ENCODE assay signal across 1 cellular context in the genomic region with DNA sequence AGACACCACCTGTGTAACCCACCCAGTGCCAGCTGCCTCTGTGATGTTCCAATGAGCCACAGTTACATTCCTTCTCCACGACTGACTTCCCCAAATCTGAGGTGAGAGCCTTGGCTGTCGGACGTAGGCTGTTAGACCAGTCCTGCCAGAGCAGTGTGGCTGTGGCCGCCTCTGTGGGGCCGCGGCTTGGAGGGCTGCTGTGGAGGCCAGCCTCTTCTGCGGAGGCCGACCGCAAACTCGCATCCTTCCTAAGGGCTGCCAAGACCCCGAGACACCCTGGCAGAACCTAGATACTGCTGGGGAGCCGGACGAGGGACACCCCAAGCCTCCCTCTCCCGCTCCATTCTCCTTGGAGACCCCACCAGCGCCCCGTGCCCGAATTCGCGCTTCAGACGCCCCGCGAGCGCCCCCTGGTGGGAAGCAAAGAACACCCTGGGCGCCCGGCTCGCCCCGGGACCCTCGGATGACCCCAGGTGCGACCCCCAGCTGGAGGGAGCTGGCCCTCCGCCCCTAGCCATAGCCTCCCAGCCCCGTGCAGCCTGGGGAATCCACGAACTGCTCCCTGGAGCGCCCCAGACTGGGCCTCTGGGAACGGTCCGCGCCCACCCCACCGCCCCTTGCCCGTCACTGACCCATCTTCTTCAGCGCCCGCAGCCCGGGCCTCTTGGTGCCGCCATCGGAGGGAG.
TF ChIP-seq lines count a peak whose summit lies in the region.

No MANE protein-coding gene starts in this region.

TF ChIP-seq in HEK293, 187 proteins besides CTCF, POLR2A, EP300 and RAD21 (continued from another document and continues in another):
- TF ChIP-seq, protein P1, sequence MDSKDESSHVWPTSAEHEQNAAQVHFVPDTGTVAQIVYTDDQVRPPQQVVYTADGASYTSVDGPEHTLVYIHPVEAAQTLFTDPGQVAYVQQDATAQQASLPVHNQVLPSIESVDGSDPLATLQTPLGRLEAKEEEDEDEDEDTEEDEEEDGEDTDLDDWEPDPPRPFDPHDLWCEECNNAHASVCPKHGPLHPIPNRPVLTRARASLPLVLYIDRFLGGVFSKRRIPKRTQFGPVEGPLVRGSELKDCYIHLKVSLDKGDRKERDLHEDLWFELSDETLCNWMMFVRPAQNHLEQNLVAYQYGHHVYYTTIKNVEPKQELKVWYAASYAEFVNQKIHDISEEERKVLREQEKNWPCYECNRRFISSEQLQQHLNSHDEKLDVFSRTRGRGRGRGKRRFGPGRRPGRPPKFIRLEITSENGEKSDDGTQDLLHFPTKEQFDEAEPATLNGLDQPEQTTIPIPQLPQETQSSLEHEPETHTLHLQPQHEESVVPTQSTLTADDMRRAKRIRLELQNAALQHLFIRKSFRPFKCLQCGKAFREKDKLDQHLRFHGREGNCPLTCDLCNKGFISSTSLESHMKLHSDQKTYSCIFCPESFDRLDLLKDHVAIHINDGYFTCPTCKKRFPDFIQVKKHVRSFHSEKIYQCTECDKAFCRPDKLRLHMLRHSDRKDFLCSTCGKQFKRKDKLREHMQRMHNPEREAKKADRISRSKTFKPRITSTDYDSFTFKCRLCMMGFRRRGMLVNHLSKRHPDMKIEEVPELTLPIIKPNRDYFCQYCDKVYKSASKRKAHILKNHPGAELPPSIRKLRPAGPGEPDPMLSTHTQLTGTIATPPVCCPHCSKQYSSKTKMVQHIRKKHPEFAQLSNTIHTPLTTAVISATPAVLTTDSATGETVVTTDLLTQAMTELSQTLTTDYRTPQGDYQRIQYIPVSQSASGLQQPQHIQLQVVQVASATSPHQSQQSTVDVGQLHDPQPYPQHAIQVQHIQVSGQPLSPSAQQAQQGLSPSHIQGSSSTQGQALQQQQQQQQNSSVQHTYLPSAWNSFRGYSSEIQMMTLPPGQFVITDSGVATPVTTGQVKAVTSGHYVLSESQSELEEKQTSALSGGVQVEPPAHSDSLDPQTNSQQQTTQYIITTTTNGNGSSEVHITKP (tag by site-specific recombination; IDR thresholded peaks at IDR 0.05), result no peak
- TF ChIP-seq ZNF155 (tag by site-specific recombination; IDR thresholded peaks at IDR 0.05) (no peak), ZSCAN16 (tag by site-specific recombination; IDR thresholded peaks at IDR 0.05) (no peak), KLF9 (tag by site-specific recombination; IDR thresholded peaks at IDR 0.05; ENCODE audit: low read depth) (peak; percentile 61; the same call in 1 of the 2 replicates), HOXC10 (CRISPR knock-in tag; IDR thresholded peaks at IDR 0.05) (no peak), FEZF1 (tag by site-specific recombination; IDR thresholded peaks at IDR 0.05) (no peak), KLF16 (tag by site-specific recombination; IDR thresholded peaks at IDR 0.05) (peak; percentile 67), ZNF133 (tag by site-specific recombination; IDR thresholded peaks at IDR 0.05) (no peak), KLF1 (tag by site-specific recombination; IDR thresholded peaks at IDR 0.05) (no peak), ZNF76 (tag by site-specific recombination; IDR thresholded peaks at IDR 0.05; ENCODE audit: borderline replicate concordance, low read depth) (peak; percentile 46; the same call in 1 of the 2 replicates), ZNF114 (tag by site-specific recombination; IDR thresholded peaks at IDR 0.05) (no peak), ZNF174 (tag by site-specific recombination; IDR thresholded peaks at IDR 0.05) (no peak), TCF7L2 (IDR thresholded peaks at IDR 0.05; ENCODE audit: borderline replicate concordance, low read depth, low read length) (no peak), ZNF10 (tag by site-specific recombination; IDR thresholded peaks at IDR 0.05) (no peak), GLI2 (tag by site-specific recombination; IDR thresholded peaks at IDR 0.05; ENCODE audit: borderline replicate concordance, low read depth) (no peak), ZNF658 (tag by site-specific recombination; IDR thresholded peaks at IDR 0.05) (no peak), ZNF664 (tag by site-specific recombination; IDR thresholded peaks at IDR 0.05) (no peak), MYNN (tag by site-specific recombination; IDR thresholded peaks at IDR 0.05; ENCODE audit: borderline replicate concordance) (no peak), KLF7 (tag by site-specific recombination; IDR thresholded peaks at IDR 0.05; ENCODE audit: borderline replicate concordance) (no peak), ZNF354C (tag by site-specific recombination; IDR thresholded peaks at IDR 0.05; ENCODE audit: borderline replicate concordance, low read depth) (no peak), ZNF510 (tag by site-specific recombination; IDR thresholded peaks at IDR 0.05; ENCODE audit: insufficient replicate concordance) (no peak), KLF8 (tag by site-specific recombination; IDR thresholded peaks at IDR 0.05) (peak; percentile 86; the same call in 1 of the 2 replicates), ZNF660 (tag by site-specific recombination; IDR thresholded peaks at IDR 0.05) (peak; percentile 15; the same call in 1 of the 2 replicates), ZNF426 (tag by site-specific recombination; IDR thresholded peaks at IDR 0.05) (no peak), ZNF626 (tag by site-specific recombination; IDR thresholded peaks at IDR 0.05) (no peak), ZNF548 (tag by site-specific recombination; IDR thresholded peaks at IDR 0.05) (no peak), YY1 (tag by site-specific recombination; IDR thresholded peaks at IDR 0.05) (peak; percentile 60), ZNF184 (tag by site-specific recombination; IDR thresholded peaks at IDR 0.05) (no peak), ZSCAN30 (tag by site-specific recombination; IDR thresholded peaks at IDR 0.05) (peak; percentile 69; the same call in 1 of the 2 replicates)
- TF ChIP-seq, protein P2, sequence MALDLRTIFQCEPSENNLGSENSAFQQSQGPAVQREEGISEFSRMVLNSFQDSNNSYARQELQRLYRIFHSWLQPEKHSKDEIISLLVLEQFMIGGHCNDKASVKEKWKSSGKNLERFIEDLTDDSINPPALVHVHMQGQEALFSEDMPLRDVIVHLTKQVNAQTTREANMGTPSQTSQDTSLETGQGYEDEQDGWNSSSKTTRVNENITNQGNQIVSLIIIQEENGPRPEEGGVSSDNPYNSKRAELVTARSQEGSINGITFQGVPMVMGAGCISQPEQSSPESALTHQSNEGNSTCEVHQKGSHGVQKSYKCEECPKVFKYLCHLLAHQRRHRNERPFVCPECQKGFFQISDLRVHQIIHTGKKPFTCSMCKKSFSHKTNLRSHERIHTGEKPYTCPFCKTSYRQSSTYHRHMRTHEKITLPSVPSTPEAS (tag by site-specific recombination; IDR thresholded peaks at IDR 0.05), result no peak
- TF ChIP-seq, protein P3, sequence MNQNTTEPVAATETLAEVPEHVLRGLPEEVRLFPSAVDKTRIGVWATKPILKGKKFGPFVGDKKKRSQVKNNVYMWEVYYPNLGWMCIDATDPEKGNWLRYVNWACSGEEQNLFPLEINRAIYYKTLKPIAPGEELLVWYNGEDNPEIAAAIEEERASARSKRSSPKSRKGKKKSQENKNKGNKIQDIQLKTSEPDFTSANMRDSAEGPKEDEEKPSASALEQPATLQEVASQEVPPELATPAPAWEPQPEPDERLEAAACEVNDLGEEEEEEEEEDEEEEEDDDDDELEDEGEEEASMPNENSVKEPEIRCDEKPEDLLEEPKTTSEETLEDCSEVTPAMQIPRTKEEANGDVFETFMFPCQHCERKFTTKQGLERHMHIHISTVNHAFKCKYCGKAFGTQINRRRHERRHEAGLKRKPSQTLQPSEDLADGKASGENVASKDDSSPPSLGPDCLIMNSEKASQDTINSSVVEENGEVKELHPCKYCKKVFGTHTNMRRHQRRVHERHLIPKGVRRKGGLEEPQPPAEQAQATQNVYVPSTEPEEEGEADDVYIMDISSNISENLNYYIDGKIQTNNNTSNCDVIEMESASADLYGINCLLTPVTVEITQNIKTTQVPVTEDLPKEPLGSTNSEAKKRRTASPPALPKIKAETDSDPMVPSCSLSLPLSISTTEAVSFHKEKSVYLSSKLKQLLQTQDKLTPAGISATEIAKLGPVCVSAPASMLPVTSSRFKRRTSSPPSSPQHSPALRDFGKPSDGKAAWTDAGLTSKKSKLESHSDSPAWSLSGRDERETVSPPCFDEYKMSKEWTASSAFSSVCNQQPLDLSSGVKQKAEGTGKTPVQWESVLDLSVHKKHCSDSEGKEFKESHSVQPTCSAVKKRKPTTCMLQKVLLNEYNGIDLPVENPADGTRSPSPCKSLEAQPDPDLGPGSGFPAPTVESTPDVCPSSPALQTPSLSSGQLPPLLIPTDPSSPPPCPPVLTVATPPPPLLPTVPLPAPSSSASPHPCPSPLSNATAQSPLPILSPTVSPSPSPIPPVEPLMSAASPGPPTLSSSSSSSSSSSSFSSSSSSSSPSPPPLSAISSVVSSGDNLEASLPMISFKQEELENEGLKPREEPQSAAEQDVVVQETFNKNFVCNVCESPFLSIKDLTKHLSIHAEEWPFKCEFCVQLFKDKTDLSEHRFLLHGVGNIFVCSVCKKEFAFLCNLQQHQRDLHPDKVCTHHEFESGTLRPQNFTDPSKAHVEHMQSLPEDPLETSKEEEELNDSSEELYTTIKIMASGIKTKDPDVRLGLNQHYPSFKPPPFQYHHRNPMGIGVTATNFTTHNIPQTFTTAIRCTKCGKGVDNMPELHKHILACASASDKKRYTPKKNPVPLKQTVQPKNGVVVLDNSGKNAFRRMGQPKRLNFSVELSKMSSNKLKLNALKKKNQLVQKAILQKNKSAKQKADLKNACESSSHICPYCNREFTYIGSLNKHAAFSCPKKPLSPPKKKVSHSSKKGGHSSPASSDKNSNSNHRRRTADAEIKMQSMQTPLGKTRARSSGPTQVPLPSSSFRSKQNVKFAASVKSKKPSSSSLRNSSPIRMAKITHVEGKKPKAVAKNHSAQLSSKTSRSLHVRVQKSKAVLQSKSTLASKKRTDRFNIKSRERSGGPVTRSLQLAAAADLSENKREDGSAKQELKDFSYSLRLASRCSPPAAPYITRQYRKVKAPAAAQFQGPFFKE (tag by site-specific recombination; IDR thresholded peaks at IDR 0.05; ENCODE audit: borderline replicate concordance), result no peak
- TF ChIP-seq, protein P4, sequence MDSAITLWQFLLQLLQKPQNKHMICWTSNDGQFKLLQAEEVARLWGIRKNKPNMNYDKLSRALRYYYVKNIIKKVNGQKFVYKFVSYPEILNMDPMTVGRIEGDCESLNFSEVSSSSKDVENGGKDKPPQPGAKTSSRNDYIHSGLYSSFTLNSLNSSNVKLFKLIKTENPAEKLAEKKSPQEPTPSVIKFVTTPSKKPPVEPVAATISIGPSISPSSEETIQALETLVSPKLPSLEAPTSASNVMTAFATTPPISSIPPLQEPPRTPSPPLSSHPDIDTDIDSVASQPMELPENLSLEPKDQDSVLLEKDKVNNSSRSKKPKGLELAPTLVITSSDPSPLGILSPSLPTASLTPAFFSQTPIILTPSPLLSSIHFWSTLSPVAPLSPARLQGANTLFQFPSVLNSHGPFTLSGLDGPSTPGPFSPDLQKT (IDR thresholded peaks at IDR 0.05; ENCODE audit: borderline replicate concordance, low read depth, low read length), result no peak
- TF ChIP-seq, protein P5, sequence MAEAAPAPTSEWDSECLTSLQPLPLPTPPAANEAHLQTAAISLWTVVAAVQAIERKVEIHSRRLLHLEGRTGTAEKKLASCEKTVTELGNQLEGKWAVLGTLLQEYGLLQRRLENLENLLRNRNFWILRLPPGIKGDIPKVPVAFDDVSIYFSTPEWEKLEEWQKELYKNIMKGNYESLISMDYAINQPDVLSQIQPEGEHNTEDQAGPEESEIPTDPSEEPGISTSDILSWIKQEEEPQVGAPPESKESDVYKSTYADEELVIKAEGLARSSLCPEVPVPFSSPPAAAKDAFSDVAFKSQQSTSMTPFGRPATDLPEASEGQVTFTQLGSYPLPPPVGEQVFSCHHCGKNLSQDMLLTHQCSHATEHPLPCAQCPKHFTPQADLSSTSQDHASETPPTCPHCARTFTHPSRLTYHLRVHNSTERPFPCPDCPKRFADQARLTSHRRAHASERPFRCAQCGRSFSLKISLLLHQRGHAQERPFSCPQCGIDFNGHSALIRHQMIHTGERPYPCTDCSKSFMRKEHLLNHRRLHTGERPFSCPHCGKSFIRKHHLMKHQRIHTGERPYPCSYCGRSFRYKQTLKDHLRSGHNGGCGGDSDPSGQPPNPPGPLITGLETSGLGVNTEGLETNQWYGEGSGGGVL (tag by site-specific recombination; IDR thresholded peaks at IDR 0.05), result no peak
- TF ChIP-seq, protein P6, sequence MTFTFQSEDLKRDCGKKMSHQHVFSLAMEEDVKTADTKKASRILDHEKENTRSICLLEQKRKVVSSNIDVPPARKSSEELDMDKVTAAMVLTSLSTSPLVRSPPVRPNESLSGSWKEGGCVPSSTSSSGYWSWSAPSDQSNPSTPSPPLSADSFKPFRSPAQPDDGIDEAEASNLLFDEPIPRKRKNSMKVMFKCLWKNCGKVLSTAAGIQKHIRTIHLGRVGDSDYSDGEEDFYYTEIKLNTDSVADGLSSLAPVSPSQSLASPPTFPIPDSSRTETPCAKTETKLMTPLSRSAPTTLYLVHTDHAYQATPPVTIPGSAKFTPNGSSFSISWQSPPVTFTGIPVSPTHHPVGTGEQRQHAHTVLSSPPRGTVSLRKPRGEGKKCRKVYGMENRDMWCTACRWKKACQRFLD (tag by site-specific recombination; IDR thresholded peaks at IDR 0.05), result no peak
- TF ChIP-seq, protein P7, sequence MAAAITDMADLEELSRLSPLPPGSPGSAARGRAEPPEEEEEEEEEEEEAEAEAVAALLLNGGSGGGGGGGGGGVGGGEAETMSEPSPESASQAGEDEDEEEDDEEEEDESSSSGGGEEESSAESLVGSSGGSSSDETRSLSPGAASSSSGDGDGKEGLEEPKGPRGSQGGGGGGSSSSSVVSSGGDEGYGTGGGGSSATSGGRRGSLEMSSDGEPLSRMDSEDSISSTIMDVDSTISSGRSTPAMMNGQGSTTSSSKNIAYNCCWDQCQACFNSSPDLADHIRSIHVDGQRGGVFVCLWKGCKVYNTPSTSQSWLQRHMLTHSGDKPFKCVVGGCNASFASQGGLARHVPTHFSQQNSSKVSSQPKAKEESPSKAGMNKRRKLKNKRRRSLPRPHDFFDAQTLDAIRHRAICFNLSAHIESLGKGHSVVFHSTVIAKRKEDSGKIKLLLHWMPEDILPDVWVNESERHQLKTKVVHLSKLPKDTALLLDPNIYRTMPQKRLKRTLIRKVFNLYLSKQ (tag by site-specific recombination; IDR thresholded peaks at IDR 0.05; ENCODE audit: borderline replicate concordance), result no peak
- TF ChIP-seq, protein P8, sequence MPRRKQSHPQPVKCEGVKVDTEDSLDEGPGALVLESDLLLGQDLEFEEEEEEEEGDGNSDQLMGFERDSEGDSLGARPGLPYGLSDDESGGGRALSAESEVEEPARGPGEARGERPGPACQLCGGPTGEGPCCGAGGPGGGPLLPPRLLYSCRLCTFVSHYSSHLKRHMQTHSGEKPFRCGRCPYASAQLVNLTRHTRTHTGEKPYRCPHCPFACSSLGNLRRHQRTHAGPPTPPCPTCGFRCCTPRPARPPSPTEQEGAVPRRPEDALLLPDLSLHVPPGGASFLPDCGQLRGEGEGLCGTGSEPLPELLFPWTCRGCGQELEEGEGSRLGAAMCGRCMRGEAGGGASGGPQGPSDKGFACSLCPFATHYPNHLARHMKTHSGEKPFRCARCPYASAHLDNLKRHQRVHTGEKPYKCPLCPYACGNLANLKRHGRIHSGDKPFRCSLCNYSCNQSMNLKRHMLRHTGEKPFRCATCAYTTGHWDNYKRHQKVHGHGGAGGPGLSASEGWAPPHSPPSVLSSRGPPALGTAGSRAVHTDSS (tag by site-specific recombination; IDR thresholded peaks at IDR 0.05), result no peak
